1 cellular context compared by ENCODE assay signal in genomic region chr2:219272995-219273394, GRCh38.
TF ChIP-seq lines count a peak whose summit lies in the region.

No MANE protein-coding gene starts in this region.

TF ChIP-seq in SK-N-SH treated with all-trans-retinoic acid at 6 μM for 48 hours, 23 proteins besides CTCF, POLR2A, EP300 and RAD21:
- TF ChIP-seq ZNF565 (CRISPR knock-in tag; conservative IDR thresholded peaks at IDR 0.05; ENCODE audit: low read depth), result no peak
- no peak for TF ChIP-seq ZC3H10 (CRISPR knock-in tag; IDR thresholded peaks at IDR 0.05)
- TF ChIP-seq ARNTL (CRISPR knock-in tag; IDR thresholded peaks at IDR 0.05; ENCODE audit: borderline replicate concordance, low read depth), result no peak
- no peak for TF ChIP-seq CSDC2 (CRISPR knock-in tag; IDR thresholded peaks at IDR 0.05)
- no peak for TF ChIP-seq GLIS3 (CRISPR knock-in tag; IDR thresholded peaks at IDR 0.05)
- no peak for TF ChIP-seq PATZ1 (CRISPR knock-in tag; IDR thresholded peaks at IDR 0.05; ENCODE audit: borderline replicate concordance)
- TF ChIP-seq BACH2 (CRISPR knock-in tag; IDR thresholded peaks at IDR 0.05; ENCODE audit: borderline replicate concordance), result no peak
- TF ChIP-seq ZNF8 (CRISPR knock-in tag; IDR thresholded peaks at IDR 0.05), result no peak
- TF ChIP-seq OSR1 (CRISPR knock-in tag; IDR thresholded peaks at IDR 0.05), result no peak
- TF ChIP-seq PPARA (CRISPR knock-in tag; IDR thresholded peaks at IDR 0.05; ENCODE audit: borderline replicate concordance), result no peak
- no peak for TF ChIP-seq RARB (CRISPR knock-in tag; IDR thresholded peaks at IDR 0.05)
